Comparison of ENCODE assay signal across 1 cellular context in the genomic region with DNA sequence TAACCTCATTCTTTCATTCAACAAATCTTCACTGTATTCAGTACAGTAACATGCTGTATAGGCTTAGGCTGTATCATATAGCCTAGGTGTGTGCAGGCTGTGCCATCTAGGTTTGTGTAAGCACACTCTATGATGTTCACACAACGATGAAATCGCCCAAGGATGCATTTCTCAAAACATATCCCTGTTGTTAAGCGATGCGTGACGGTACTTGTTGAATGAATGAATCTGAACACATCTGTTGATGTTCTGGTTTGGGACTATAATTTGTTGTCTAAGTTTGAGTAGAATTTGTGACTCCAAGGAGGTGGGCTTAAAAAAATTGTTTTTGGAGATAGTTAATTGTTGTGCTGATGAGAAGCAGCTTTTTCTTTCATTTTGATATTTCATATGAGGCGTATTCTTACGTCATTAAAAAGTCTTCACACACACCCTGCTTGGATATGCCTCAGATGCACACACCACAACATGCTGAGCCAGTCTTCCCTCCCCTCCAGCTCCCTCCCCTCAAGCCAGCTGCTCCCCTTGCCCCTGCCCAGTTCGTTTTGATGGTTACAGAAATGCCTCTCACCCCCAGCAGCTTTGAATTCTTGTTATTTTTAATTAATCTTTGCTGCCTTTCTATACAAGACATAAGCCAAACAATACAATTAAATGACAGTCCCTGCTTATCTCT.
TF ChIP-seq lines count a peak whose summit lies in the region.

No MANE protein-coding gene starts in this region.

TF ChIP-seq in endothelial cell of umbilical vein, 7 proteins besides CTCF, POLR2A, EP300 and RAD21:
- no peak for TF ChIP-seq FOS (IDR thresholded peaks at IDR 0.05; ENCODE audit: borderline replicate concordance, insufficient read depth, low read length)
- no peak for TF ChIP-seq GATA2 (IDR thresholded peaks at IDR 0.05; ENCODE audit: insufficient read depth, insufficient read length, low read depth, low read length)
- no peak for TF ChIP-seq POLR2AphosphoS5 (IDR thresholded peaks at IDR 0.05; ENCODE audit: insufficient read depth, low read depth, low read length)
- TF ChIP-seq, protein P1, sequence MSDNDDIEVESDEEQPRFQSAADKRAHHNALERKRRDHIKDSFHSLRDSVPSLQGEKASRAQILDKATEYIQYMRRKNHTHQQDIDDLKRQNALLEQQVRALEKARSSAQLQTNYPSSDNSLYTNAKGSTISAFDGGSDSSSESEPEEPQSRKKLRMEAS (IDR thresholded peaks at IDR 0.05; ENCODE audit: insufficient read depth, insufficient read length), result no peak
- no peak for TF ChIP-seq JUN (IDR thresholded peaks at IDR 0.05; ENCODE audit: borderline replicate concordance, insufficient read depth, insufficient read length, low read depth)
- no peak for TF ChIP-seq MYC (IDR thresholded peaks at IDR 0.05; ENCODE audit: low read depth, low read length)
- TF ChIP-seq EZH2 (IDR thresholded peaks at IDR 0.05; ENCODE audit: borderline replicate concordance, low read depth, low read length, severe bottlenecking), result no peak
